Comparison of ENCODE assay signal across 9 cellular contexts in genomic region chr17:83198366-83199341, GRCh38.
DNase-seq lines count a peak whose midpoint lies in the region; ATAC-seq lines count a peak whose summit lies in the region.
"Had no signal": no experiment of that assay in that cellular context is flagged by ENCODE, and none has a peak within 500 bp of the region (broad histone marks: within the 10 kb centered on the region; RNA-seq: fewer than 3 reads in every experiment).

No MANE protein-coding gene starts in this region.

- DNase-seq in T-helper 17 cell = peak in 1 of 3 donors; percentile 1
- DNase-seq in Right ventricle myocardium superior = peak; percentile 43
- no peak for DNase-seq in activated CD4-positive, CD25-positive, alpha-beta regulatory T cell (lab: John Stamatoyannopoulos, UW)
- no peak for DNase-seq in OCI-M2 (lab: John Stamatoyannopoulos, UW; ENCODE audit: unreplicated experiment)
- DNase-seq: occipital lobe had no signal

- H3K4me3 Mint-ChIP-seq in IgD-negative memory B cell (peak overlapping the region; percentile 81 to 95 (median 85)), T-helper 17 cell (peak overlapping the region; percentile 87)

- ATAC-seq in T-helper 17 cell (no peak), Right ventricle myocardium superior (ENCODE audit: poor library complexity) (no peak), HG02981 (IDR thresholded peaks at IDR 0.05; ENCODE audit: unreplicated experiment) (no peak)

- H3K4me3 ChIP-seq in skeletal muscle tissue (ENCODE audit: low read length in 3 of 3) = no peak overlapping the region

- H3K27ac Mint-ChIP-seq in IgD-negative memory B cell (peak overlapping the region; percentile 37 to 95 (median 82)), T-helper 17 cell (peak overlapping the region; percentile 90)

- peaks cover 5% of the 10 kb centered on the region for H3K27me3 Mint-ChIP-seq in IgD-negative memory B cell
- H3K27me3 Mint-ChIP-seq in T-helper 17 cell = no peaks in the 10 kb centered on the region

- H3K9ac ChIP-seq in skeletal muscle tissue (ENCODE audit: low read depth in 1 of 3, low read length in 3 of 3) = peak overlapping the region in 1 of 3 donors; percentile 50

- peaks cover 0 to 13% (median 2%) of the 10 kb centered on the region in 3 donors for H3K27me3 ChIP-seq in skeletal muscle tissue (ENCODE audit: control insufficient read depth in 3 of 3, insufficient read depth in 3 of 3, low read length in 3 of 3)

- H3K4me1 Mint-ChIP-seq in IgD-negative memory B cell = peaks cover 23 to 40% (median 26%) of the 10 kb centered on the region in 3 donors
- peaks cover 26% of the 10 kb centered on the region for H3K4me1 Mint-ChIP-seq in T-helper 17 cell

- H3K36me3 ChIP-seq in skeletal muscle tissue (ENCODE audit: control insufficient read depth in 3 of 3, insufficient read depth in 3 of 3, low read length in 3 of 3) = no peaks in the 10 kb centered on the region

- H3K36me3 Mint-ChIP-seq in IgD-negative memory B cell = no peaks in the 10 kb centered on the region
- H3K36me3 Mint-ChIP-seq in T-helper 17 cell (ENCODE audit: low read depth) = no peaks in the 10 kb centered on the region

- no peaks in the 10 kb centered on the region for H3K9me3 ChIP-seq in T-helper 17 cell (ENCODE audit: control insufficient read depth, low read length, poor library complexity, severe bottlenecking)
- H3K9me3 ChIP-seq in skeletal muscle tissue (ENCODE audit: control insufficient read depth in 3 of 3, low read length in 3 of 3) = no peaks in the 10 kb centered on the region

- peaks cover 50 to 77% (median 65%) of the 10 kb centered on the region in 3 donors for H3K4me1 ChIP-seq in skeletal muscle tissue (ENCODE audit: control insufficient read depth in 3 of 3, insufficient read depth in 3 of 3, low read length in 3 of 3)

- H3K9me3 Mint-ChIP-seq in IgD-negative memory B cell = no peaks in the 10 kb centered on the region

- intact Hi-C loops in Right ventricle myocardium superior (cut with DNase I) = no loop called here

- peak overlapping the region; percentile 85 for H3K27ac ChIP-seq in skeletal muscle tissue (ENCODE audit: low read depth, low read length)
- H3K27ac ChIP-seq: RWPE1 had no signal
